1 cellular context compared by ENCODE assay signal in the genomic region with DNA sequence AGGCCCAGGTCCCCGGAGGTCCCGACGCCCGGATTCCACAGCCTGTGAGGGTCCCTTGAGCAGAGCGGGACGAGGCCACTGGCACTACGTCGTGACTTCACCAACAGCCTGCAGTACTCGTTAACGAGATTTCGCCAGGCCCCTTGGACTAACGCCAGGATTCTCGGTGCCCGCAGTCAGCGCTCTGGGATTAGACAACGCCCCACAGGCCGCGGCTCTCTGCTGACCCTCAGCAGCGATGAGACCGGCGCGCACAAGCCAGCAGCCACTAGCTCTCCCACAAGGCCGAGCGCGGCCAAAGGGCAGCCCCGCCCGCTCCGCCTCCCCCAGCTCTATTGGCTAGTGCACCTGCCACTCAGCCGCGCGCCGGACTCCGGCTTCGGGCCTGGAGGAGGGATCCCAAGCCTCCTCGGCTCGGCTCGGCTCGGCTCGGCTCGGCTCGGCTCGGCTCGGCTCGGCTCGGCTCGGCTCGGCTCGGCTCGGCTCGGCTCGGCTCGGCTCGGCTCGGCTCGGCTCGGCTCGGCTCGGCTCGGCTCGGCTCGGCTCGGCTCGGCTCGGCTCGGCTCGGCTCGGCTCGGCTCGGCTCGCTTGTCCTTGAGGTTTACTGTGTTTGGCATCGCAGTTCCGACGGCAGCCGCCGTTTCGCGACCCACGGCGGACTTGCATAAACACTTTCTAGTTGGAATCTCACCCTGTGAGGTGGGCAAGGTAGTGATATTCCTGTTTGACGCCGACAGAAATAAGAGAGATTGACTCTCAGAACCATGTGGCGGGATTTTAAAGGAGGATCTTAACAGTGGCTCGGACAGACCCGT.
TF ChIP-seq lines count a peak whose summit lies in the region.

No MANE protein-coding gene starts in this region.

TF ChIP-seq in HepG2, 621 proteins besides CTCF, POLR2A, EP300 and RAD21 (continued from another document and continues in another):
- TF ChIP-seq, protein P1, sequence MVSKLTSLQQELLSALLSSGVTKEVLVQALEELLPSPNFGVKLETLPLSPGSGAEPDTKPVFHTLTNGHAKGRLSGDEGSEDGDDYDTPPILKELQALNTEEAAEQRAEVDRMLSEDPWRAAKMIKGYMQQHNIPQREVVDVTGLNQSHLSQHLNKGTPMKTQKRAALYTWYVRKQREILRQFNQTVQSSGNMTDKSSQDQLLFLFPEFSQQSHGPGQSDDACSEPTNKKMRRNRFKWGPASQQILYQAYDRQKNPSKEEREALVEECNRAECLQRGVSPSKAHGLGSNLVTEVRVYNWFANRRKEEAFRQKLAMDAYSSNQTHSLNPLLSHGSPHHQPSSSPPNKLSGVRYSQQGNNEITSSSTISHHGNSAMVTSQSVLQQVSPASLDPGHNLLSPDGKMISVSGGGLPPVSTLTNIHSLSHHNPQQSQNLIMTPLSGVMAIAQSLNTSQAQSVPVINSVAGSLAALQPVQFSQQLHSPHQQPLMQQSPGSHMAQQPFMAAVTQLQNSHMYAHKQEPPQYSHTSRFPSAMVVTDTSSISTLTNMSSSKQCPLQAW (CRISPR knock-in tag; IDR thresholded peaks at IDR 0.05), result peak; percentile 57; the same call in 1 of the 2 replicates
- TF ChIP-seq ZNF879 (CRISPR knock-in tag; IDR thresholded peaks at IDR 0.05) (peak; percentile 96; the same call in 1 of the 2 replicates), MIXL1 (CRISPR knock-in tag; IDR thresholded peaks at IDR 0.05) (peak; percentile 45; the same call in 1 of the 2 replicates), ZNF724P (CRISPR knock-in tag; IDR thresholded peaks at IDR 0.05; ENCODE audit: borderline replicate concordance) (no peak), REPIN1 (CRISPR knock-in tag; IDR thresholded peaks at IDR 0.05; ENCODE audit: borderline replicate concordance, low read depth) (peak; percentile 84), NR2F2 (IDR thresholded peaks at IDR 0.05; ENCODE audit: borderline replicate concordance, low read depth) (no peak), EED (CRISPR knock-in tag; IDR thresholded peaks at IDR 0.05) (peak; percentile 78; the same call in 1 of the 2 replicates), POLR2G (IDR thresholded peaks at IDR 0.05; ENCODE audit: low read depth, low read length) (peak; percentile 95), CCDC6 (CRISPR knock-in tag; IDR thresholded peaks at IDR 0.05) (no peak), PITX1 (CRISPR knock-in tag; IDR thresholded peaks at IDR 0.05) (peak; percentile 93), KAT7 (CRISPR knock-in tag; IDR thresholded peaks at IDR 0.05; ENCODE audit: borderline replicate concordance) (no peak), ZNF564 (CRISPR knock-in tag; IDR thresholded peaks at IDR 0.05) (0 out of 2 replicates have a peak, but pooled peaks have one; percentile 82), ZNF296 (CRISPR knock-in tag; conservative IDR thresholded peaks at IDR 0.05) (no peak), BRCA1 (CRISPR knock-in tag; IDR thresholded peaks at IDR 0.05) (peak; percentile 75; the same call in 1 of the 2 replicates), ZSCAN30 (CRISPR knock-in tag; IDR thresholded peaks at IDR 0.05) (no peak), ZNF652 (CRISPR knock-in tag; IDR thresholded peaks at IDR 0.05; ENCODE audit: borderline replicate concordance, low read depth) (no peak), ZNF3 (CRISPR knock-in tag; IDR thresholded peaks at IDR 0.05) (no peak), ZFP36L1 (CRISPR knock-in tag; IDR thresholded peaks at IDR 0.05) (peak; percentile 39; the same call in 1 of the 2 replicates), ZNF775 (CRISPR knock-in tag; IDR thresholded peaks at IDR 0.05; ENCODE audit: borderline replicate concordance) (no peak; the same call in 1 of the 2 replicates), ZNF235 (CRISPR knock-in tag; IDR thresholded peaks at IDR 0.05; ENCODE audit: borderline replicate concordance) (0 out of 2 replicates have a peak, but pooled peaks have one; percentile 53), POGZ (CRISPR knock-in tag; IDR thresholded peaks at IDR 0.05) (peak; percentile 95), ZNF674 (CRISPR knock-in tag; IDR thresholded peaks at IDR 0.05; ENCODE audit: low read depth) (no peak), NFYB (CRISPR knock-in tag; IDR thresholded peaks at IDR 0.05) (peak; percentile 93), RNF2 (conservative IDR thresholded peaks at IDR 0.05; ENCODE audit: low read depth) (peak; percentile 88; the same call in 1 of the 2 replicates), ZNF7 (CRISPR knock-in tag; IDR thresholded peaks at IDR 0.05) (no peak), CENPX (CRISPR knock-in tag; IDR thresholded peaks at IDR 0.05) (no peak), ATF7-NPFF (CRISPR knock-in tag; IDR thresholded peaks at IDR 0.05; ENCODE audit: low read depth) (0 out of 2 replicates have a peak, but pooled peaks have one; percentile 55), MBNL3 (CRISPR knock-in tag; conservative IDR thresholded peaks at IDR 0.05) (no peak), TGIF2 (CRISPR knock-in tag; IDR thresholded peaks at IDR 0.05) (0 out of 2 replicates have a peak, but pooled peaks have one; percentile 24), THAP11 (CRISPR knock-in tag; IDR thresholded peaks at IDR 0.05) (peak; percentile 85), NFATC3 (CRISPR knock-in tag; IDR thresholded peaks at IDR 0.05) (no peak), RFX1 (IDR thresholded peaks at IDR 0.05) (no peak), RARG (CRISPR knock-in tag; IDR thresholded peaks at IDR 0.05; ENCODE audit: low read depth) (no peak), ZBTB42 (CRISPR knock-in tag; IDR thresholded peaks at IDR 0.05) (no peak), SATB2 (CRISPR knock-in tag; IDR thresholded peaks at IDR 0.05) (peak; percentile 77; the same call in 1 of the 2 replicates), HDAC6 (IDR thresholded peaks at IDR 0.05; ENCODE audit: low read depth, low read length) (no peak), DMAP1 (CRISPR knock-in tag; IDR thresholded peaks at IDR 0.05) (peak; percentile 68; the same call in 1 of the 2 replicates)
- TF ChIP-seq, protein P2, sequence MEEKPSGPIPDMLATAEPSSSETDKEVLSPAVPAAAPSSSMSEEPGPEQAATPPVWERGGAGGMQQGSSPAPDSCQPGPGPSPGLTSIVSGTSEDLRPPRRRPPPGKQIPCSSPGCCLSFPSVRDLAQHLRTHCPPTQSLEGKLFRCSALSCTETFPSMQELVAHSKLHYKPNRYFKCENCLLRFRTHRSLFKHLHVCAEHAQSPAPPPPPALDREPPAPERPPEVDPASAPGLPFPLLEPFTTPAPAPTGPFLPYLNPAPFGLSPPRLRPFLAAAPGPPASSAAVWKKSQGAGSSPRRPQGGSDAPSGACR (CRISPR knock-in tag; IDR thresholded peaks at IDR 0.05), result peak; percentile 54; the same call in 1 of the 2 replicates
- TF ChIP-seq, protein P3, sequence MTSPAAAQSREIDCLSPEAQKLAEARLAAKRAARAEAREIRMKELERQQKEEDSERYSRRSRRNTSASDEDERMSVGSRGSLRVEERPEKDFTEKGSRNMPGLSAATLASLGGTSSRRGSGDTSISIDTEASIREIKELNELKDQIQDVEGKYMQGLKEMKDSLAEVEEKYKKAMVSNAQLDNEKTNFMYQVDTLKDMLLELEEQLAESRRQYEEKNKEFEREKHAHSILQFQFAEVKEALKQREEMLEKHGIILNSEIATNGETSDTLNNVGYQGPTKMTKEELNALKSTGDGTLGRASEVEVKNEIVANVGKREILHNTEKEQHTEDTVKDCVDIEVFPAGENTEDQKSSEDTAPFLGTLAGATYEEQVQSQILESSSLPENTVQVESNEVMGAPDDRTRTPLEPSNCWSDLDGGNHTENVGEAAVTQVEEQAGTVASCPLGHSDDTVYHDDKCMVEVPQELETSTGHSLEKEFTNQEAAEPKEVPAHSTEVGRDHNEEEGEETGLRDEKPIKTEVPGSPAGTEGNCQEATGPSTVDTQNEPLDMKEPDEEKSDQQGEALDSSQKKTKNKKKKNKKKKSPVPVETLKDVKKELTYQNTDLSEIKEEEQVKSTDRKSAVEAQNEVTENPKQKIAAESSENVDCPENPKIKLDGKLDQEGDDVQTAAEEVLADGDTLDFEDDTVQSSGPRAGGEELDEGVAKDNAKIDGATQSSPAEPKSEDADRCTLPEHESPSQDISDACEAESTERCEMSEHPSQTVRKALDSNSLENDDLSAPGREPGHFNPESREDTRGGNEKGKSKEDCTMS (CRISPR knock-in tag; conservative IDR thresholded peaks at IDR 0.05), result no peak
- TF ChIP-seq, protein P4, sequence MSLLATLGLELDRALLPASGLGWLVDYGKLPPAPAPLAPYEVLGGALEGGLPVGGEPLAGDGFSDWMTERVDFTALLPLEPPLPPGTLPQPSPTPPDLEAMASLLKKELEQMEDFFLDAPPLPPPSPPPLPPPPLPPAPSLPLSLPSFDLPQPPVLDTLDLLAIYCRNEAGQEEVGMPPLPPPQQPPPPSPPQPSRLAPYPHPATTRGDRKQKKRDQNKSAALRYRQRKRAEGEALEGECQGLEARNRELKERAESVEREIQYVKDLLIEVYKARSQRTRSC (CRISPR knock-in tag; IDR thresholded peaks at IDR 0.05; ENCODE audit: low read depth), result peak; percentile 77; the same call in 1 of the 2 replicates
- TF ChIP-seq, protein P5, sequence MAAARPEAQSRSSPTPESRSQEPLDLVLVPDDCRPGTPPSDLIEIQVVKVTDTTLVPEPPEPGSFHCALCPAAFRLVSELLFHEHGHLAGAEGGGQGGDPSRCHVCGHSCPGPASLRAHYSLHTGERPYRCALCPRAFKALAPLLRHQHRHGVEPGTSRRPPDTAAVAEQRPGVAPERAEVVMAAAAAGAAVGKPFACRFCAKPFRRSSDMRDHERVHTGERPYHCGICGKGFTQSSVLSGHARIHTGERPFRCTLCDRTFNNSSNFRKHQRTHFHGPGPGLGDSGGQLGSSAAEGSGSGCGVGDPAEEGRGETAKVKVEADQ (CRISPR knock-in tag; IDR thresholded peaks at IDR 0.05; ENCODE audit: borderline replicate concordance), result peak; percentile 89; the same call in 1 of the 2 replicates
- TF ChIP-seq, protein P6, sequence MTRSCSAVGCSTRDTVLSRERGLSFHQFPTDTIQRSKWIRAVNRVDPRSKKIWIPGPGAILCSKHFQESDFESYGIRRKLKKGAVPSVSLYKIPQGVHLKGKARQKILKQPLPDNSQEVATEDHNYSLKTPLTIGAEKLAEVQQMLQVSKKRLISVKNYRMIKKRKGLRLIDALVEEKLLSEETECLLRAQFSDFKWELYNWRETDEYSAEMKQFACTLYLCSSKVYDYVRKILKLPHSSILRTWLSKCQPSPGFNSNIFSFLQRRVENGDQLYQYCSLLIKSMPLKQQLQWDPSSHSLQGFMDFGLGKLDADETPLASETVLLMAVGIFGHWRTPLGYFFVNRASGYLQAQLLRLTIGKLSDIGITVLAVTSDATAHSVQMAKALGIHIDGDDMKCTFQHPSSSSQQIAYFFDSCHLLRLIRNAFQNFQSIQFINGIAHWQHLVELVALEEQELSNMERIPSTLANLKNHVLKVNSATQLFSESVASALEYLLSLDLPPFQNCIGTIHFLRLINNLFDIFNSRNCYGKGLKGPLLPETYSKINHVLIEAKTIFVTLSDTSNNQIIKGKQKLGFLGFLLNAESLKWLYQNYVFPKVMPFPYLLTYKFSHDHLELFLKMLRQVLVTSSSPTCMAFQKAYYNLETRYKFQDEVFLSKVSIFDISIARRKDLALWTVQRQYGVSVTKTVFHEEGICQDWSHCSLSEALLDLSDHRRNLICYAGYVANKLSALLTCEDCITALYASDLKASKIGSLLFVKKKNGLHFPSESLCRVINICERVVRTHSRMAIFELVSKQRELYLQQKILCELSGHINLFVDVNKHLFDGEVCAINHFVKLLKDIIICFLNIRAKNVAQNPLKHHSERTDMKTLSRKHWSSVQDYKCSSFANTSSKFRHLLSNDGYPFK (CRISPR knock-in tag; IDR thresholded peaks at IDR 0.05; ENCODE audit: borderline replicate concordance), result peak; percentile 55; the same call in 1 of the 2 replicates
- TF ChIP-seq, protein P7, sequence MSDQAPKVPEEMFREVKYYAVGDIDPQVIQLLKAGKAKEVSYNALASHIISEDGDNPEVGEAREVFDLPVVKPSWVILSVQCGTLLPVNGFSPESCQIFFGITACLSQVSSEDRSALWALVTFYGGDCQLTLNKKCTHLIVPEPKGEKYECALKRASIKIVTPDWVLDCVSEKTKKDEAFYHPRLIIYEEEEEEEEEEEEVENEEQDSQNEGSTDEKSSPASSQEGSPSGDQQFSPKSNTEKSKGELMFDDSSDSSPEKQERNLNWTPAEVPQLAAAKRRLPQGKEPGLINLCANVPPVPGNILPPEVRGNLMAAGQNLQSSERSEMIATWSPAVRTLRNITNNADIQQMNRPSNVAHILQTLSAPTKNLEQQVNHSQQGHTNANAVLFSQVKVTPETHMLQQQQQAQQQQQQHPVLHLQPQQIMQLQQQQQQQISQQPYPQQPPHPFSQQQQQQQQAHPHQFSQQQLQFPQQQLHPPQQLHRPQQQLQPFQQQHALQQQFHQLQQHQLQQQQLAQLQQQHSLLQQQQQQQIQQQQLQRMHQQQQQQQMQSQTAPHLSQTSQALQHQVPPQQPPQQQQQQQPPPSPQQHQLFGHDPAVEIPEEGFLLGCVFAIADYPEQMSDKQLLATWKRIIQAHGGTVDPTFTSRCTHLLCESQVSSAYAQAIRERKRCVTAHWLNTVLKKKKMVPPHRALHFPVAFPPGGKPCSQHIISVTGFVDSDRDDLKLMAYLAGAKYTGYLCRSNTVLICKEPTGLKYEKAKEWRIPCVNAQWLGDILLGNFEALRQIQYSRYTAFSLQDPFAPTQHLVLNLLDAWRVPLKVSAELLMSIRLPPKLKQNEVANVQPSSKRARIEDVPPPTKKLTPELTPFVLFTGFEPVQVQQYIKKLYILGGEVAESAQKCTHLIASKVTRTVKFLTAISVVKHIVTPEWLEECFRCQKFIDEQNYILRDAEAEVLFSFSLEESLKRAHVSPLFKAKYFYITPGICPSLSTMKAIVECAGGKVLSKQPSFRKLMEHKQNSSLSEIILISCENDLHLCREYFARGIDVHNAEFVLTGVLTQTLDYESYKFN (CRISPR knock-in tag; conservative IDR thresholded peaks at IDR 0.05), result peak; percentile 59
- TF ChIP-seq, protein P8, sequence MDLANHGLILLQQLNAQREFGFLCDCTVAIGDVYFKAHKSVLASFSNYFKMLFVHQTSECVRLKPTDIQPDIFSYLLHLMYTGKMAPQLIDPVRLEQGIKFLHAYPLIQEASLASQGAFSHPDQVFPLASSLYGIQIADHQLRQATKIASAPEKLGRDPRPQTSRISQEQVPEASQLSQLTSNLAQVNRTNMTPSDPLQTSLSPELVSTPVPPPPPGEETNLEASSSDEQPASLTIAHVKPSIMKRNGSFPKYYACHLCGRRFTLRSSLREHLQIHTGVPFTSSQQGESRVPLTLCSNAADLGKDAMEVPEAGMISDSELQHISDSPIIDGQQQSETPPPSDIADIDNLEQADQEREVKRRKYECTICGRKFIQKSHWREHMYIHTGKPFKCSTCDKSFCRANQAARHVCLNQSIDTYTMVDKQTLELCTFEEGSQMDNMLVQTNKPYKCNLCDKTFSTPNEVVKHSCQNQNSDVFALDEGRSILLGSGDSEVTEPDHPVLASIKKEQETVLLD (CRISPR knock-in tag; IDR thresholded peaks at IDR 0.05; ENCODE audit: low read depth), result peak; percentile 54
- TF ChIP-seq, protein P9, sequence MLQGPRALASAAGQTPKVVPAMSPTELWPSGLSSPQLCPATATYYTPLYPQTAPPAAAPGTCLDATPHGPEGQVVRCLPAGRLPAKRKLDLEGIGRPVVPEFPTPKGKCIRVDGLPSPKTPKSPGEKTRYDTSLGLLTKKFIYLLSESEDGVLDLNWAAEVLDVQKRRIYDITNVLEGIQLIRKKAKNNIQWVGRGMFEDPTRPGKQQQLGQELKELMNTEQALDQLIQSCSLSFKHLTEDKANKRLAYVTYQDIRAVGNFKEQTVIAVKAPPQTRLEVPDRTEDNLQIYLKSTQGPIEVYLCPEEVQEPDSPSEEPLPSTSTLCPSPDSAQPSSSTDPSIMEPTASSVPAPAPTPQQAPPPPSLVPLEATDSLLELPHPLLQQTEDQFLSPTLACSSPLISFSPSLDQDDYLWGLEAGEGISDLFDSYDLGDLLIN (CRISPR knock-in tag; IDR thresholded peaks at IDR 0.05; ENCODE audit: borderline replicate concordance), result no peak
